Comparison of ENCODE assay signal across 8 cellular contexts in genomic region chr16:82368041-82368440, GRCh38.
DNase-seq lines count a peak whose midpoint lies in the region; ATAC-seq and TF ChIP-seq lines count a peak whose summit lies in the region.

No MANE protein-coding gene starts in this region.

- H3K4me3 ChIP-seq in epithelial cell of esophagus (ENCODE audit: low read length) (no peak overlapping the region), Peyer's patch (no peak overlapping the region)

- ATAC-seq in activated CD4-positive, CD25-positive, alpha-beta regulatory T cell treated with anti-CD3 and anti-CD28 coated beads, Interleukin-2, amount 50 U/mL, for 24 hours, result no peak
- ATAC-seq in HG03439 (IDR thresholded peaks at IDR 0.05; ENCODE audit: unreplicated experiment), result no peak
- ATAC-seq in HG03159 (IDR thresholded peaks at IDR 0.05; ENCODE audit: unreplicated experiment), result no peak

- TF ChIP-seq CTCF in GM12874 (IDR thresholded peaks at IDR 0.05; ENCODE audit: insufficient read depth, low read depth, low read length) (0 out of 2 replicates have a peak, but pooled peaks have one; percentile 16), epithelial cell of esophagus (IDR thresholded peaks at IDR 0.05; ENCODE audit: insufficient read depth, low read depth, low read length, missing control alignments) (peak; percentile 42), Peyer's patch (IDR thresholded peaks at IDR 0.05) (peak in 1 of 6 experiments; percentile 19)

- H3K27me3 ChIP-seq in Peyer's patch, result no peaks in the 10 kb centered on the region

- no peaks in the 10 kb centered on the region for H3K9me3 ChIP-seq in Peyer's patch

- H3K4me1 ChIP-seq in Peyer's patch, result no peaks in the 10 kb centered on the region

- no peaks in the 10 kb centered on the region for H3K36me3 ChIP-seq in Peyer's patch

- H3K27ac ChIP-seq in Peyer's patch, result no peak overlapping the region

- TF ChIP-seq POLR2A in Peyer's patch (IDR thresholded peaks at IDR 0.05), result no peak

- peak; percentile 1 to 58 for DNase-seq in NCI-H526 (lab: John Stamatoyannopoulos, UW)
- DNase-seq in epithelial cell of esophagus (ENCODE audit: low read depth), result peak; percentile 39
- peak; percentile 10 for DNase-seq in non-pigmented ciliary epithelial cell (ENCODE audit: low read depth)
- no peak for DNase-seq in Peyer's patch

Comparison
In these comparisons a context has a peak if more than half of its experiments do, and no peak if none do; other contexts are left out.
1. DNase-seq: peak in NCI-H526 (2 of 2), epithelial cell of esophagus (single experiment) and non-pigmented ciliary epithelial cell (single experiment); none in Peyer's patch (0 of 3).